ENCODE assay signal across 28 cellular contexts in the genomic region with DNA sequence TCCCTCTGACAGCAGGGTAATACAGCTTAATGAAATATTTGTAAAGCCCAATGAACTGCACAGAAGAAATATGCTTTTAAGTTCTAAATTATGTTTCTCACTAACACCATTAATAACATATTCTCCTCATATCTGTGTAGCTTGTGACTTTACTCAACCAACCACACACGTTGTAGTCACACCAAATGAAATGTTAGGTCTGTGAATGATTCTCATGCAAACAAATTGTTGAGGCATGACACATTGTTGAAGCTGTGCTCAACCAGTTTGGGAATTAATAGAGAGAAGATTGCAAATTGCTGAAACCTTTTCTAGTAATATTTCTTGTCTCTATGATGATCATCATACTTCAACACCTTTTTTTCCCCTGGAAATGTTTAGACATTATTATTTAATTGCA.
DNase-seq lines count a peak whose midpoint lies in the region; ATAC-seq and TF ChIP-seq lines count a peak whose summit lies in the region.
"Had no signal": no experiment of that assay in that cellular context is flagged by ENCODE, and none has a peak within 500 bp of the region (broad histone marks: within the 10 kb centered on the region; RNA-seq: fewer than 3 reads in every experiment).

No MANE protein-coding gene starts in this region.

- TF ChIP-seq CTCF in fibroblast of pulmonary artery (IDR thresholded peaks at IDR 0.05; ENCODE audit: low read length, missing control alignments) (no peak), smooth muscle cell (IDR thresholded peaks at IDR 0.05; ENCODE audit: borderline replicate concordance, insufficient read depth, poor library complexity, severe bottlenecking) (no peak)

- H3K36me3 ChIP-seq in adipocyte (ENCODE audit: control insufficient read depth, insufficient read depth, low read length, severe bottlenecking) (no peaks in the 10 kb centered on the region), smooth muscle cell (ENCODE audit: low read depth) (no peaks in the 10 kb centered on the region)
- H3K36me3 ChIP-seq: cardiac muscle cell, transverse colon had no signal

- H2AFZ ChIP-seq in smooth muscle cell (ENCODE audit: low read depth), result peak overlapping the region; percentile 16
- H2AFZ ChIP-seq: parathyroid adenoma had no signal

- H3K79me2 ChIP-seq in smooth muscle cell (ENCODE audit: low read depth), result no peaks in the 10 kb centered on the region
- H3K79me2 ChIP-seq: parathyroid adenoma had no signal

- H3K4me1 Mint-ChIP-seq in activated CD8-positive, alpha-beta T cell treated with anti-CD3 and anti-CD28 coated beads, Interleukin-2, amount 10 ng/mL, durations not matched to agents 7 days and 5 days (ENCODE audit: low read depth), result no peaks in the 10 kb centered on the region
- H3K4me1 Mint-ChIP-seq: activated naive CD8-positive, alpha-beta T cell treated with anti-CD3 and anti-CD28 coated beads, Interleukin-2, amount 10 ng/mL, durations not matched to agents 7 days and 5 days; B cell; stimulated activated naive CD8-positive, alpha-beta T cell treated with anti-CD3 and anti-CD28 coated beads, Interleukin-15, amount 100 ng/mL, for 72 hours; T-helper 17 cell had no signal

- CTCF ChIA-PET in activated CD8-positive, alpha-beta T cell treated with anti-CD3 and anti-CD28 coated beads, Interleukin-2, amount 10 ng/mL, durations not matched to agents 7 days and 5 days (lab: Charles Lee), result no interaction called here

- POLR2A ChIA-PET in activated CD8-positive, alpha-beta T cell treated with anti-CD3 and anti-CD28 coated beads, Interleukin-2, amount 10 ng/mL, durations not matched to agents 7 days and 5 days (lab: Charles Lee), result no interaction called here

- peak overlapping the region; percentile 29 for H3K4me2 ChIP-seq in smooth muscle cell

- H3K27ac Mint-ChIP-seq in activated CD8-positive, alpha-beta T cell treated with anti-CD3 and anti-CD28 coated beads, Interleukin-2, amount 10 ng/mL, durations not matched to agents 7 days and 5 days, result no peak overlapping the region
- H3K27ac Mint-ChIP-seq: activated naive CD8-positive, alpha-beta T cell treated with anti-CD3 and anti-CD28 coated beads, Interleukin-2, amount 10 ng/mL, durations not matched to agents 7 days and 5 days; B cell; IgD-negative memory B cell; natural killer cell treated with Interleukin-12 subunit alpha and Interleukin-12 subunit beta and Interleukin-15 and Interleukin-18, amount 100 ng/mL, for 72 hours; stimulated activated naive CD8-positive, alpha-beta T cell treated with anti-CD3 and anti-CD28 coated beads, Interleukin-15, amount 100 ng/mL, for 72 hours; T-helper 17 cell had no signal

- no peaks in the 10 kb centered on the region for H3K36me3 Mint-ChIP-seq in activated CD8-positive, alpha-beta T cell treated with anti-CD3 and anti-CD28 coated beads, Interleukin-2, amount 10 ng/mL, durations not matched to agents 7 days and 5 days (ENCODE audit: low read depth)
- H3K36me3 Mint-ChIP-seq: activated naive CD8-positive, alpha-beta T cell treated with anti-CD3 and anti-CD28 coated beads, Interleukin-2, amount 10 ng/mL, durations not matched to agents 7 days and 5 days; natural killer cell treated with Interleukin-12 subunit alpha and Interleukin-12 subunit beta and Interleukin-15 and Interleukin-18, amount 100 ng/mL, for 72 hours had no signal

- DNase-seq in HCEC 1CT, result peak; percentile 35
- peak; percentile 48 for DNase-seq in adipocyte (ENCODE audit: low read depth)
- peak; percentile 29 for DNase-seq in fibroblast of pulmonary artery (ENCODE audit: low read depth)
- DNase-seq in smooth muscle cell (lab: John Stamatoyannopoulos, UW; ENCODE audit: unreplicated experiment), result no peak
- no peak for DNase-seq in NCI-H1417 (lab: John Stamatoyannopoulos, UW)
- no peak for DNase-seq in activated CD8-positive, alpha-beta T cell treated with anti-CD3 and anti-CD28 coated beads, Interleukin-2, amount 10 ng/mL, durations not matched to agents 7 days and 5 days
- DNase-seq in stimulated activated CD4-positive, alpha-beta T cell treated with anti-CD3 and anti-CD28 coated beads, Interleukin-2, amount 100 ng/mL, for 24 hours, result no peak
- DNase-seq: activated CD8-positive, alpha-beta memory T cell treated with anti-CD3 and anti-CD28 coated beads, Interleukin-2, amount 50 U/mL, for 48 hours; activated naive CD8-positive, alpha-beta T cell treated with anti-CD3 and anti-CD28 coated beads, Interleukin-2, amount 10 ng/mL, durations not matched to agents 7 days and 5 days; Calu3; dorsolateral prefrontal cortex; EL; left colon; midbrain; NCI-H146; NCI-H69; SIG-M5; stimulated activated CD4-positive, alpha-beta T cell treated with anti-CD3 and anti-CD28 coated beads, Interleukin-2, amount 100 ng/mL, for 48 hours; stimulated activated naive CD8-positive, alpha-beta T cell treated with anti-CD3 and anti-CD28 coated beads, Interleukin-15, amount 100 ng/mL, for 72 hours; T-helper 17 cell; transverse colon had no signal

- no peak for ATAC-seq in activated CD8-positive, alpha-beta T cell treated with anti-CD3 and anti-CD28 coated beads, Interleukin-2, amount 10 ng/mL, durations not matched to agents 7 days and 5 days
- ATAC-seq: left colon; natural killer cell treated with Interleukin-12 subunit alpha and Interleukin-12 subunit beta and Interleukin-15 and Interleukin-18, amount 100 ng/mL, for 72 hours; stimulated activated naive CD8-positive, alpha-beta T cell treated with anti-CD3 and anti-CD28 coated beads, Interleukin-15, amount 100 ng/mL, for 72 hours; T-helper 17 cell had no signal

- H3K4me1 ChIP-seq in adipocyte (ENCODE audit: control insufficient read depth, insufficient read depth, low read length) (peaks cover 19% of the 10 kb centered on the region), smooth muscle cell (ENCODE audit: low read depth) (peaks cover 4% of the 10 kb centered on the region)
- H3K4me1 ChIP-seq: parathyroid adenoma, transverse colon had no signal

- no peaks in the 10 kb centered on the region for H3K27me3 ChIP-seq in adipocyte (replicated peaks; ENCODE audit: control insufficient read depth, insufficient read depth, low read length)
- no peaks in the 10 kb centered on the region for H3K27me3 ChIP-seq in smooth muscle cell (ENCODE audit: low read depth)
- H3K27me3 ChIP-seq: cardiac muscle cell, dorsolateral prefrontal cortex, transverse colon had no signal

- H4K20me1 ChIP-seq in smooth muscle cell (ENCODE audit: low read depth), result no peaks in the 10 kb centered on the region

- H3K9me3 ChIP-seq in adipocyte (ENCODE audit: control insufficient read depth, low read length), result no peaks in the 10 kb centered on the region
- no peaks in the 10 kb centered on the region for H3K9me3 ChIP-seq in smooth muscle cell (replicated peaks; ENCODE audit: low read depth)
- H3K9me3 ChIP-seq: transverse colon had no signal

- H3K9me3 Mint-ChIP-seq in activated CD8-positive, alpha-beta T cell treated with anti-CD3 and anti-CD28 coated beads, Interleukin-2, amount 10 ng/mL, durations not matched to agents 7 days and 5 days (ENCODE audit: insufficient read depth), result no peaks in the 10 kb centered on the region

- H3K9ac ChIP-seq in adipocyte (ENCODE audit: low read length) (no peak overlapping the region), smooth muscle cell (ENCODE audit: low read depth) (no peak overlapping the region)
- H3K9ac ChIP-seq: parathyroid adenoma had no signal

- H3K4me3 Mint-ChIP-seq in activated CD8-positive, alpha-beta T cell treated with anti-CD3 and anti-CD28 coated beads, Interleukin-2, amount 10 ng/mL, durations not matched to agents 7 days and 5 days, result no peak overlapping the region
- H3K4me3 Mint-ChIP-seq: activated naive CD8-positive, alpha-beta T cell treated with anti-CD3 and anti-CD28 coated beads, Interleukin-2, amount 10 ng/mL, durations not matched to agents 7 days and 5 days; B cell; IgD-negative memory B cell; natural killer cell treated with Interleukin-12 subunit alpha and Interleukin-12 subunit beta and Interleukin-15 and Interleukin-18, amount 100 ng/mL, for 72 hours; stimulated activated naive CD8-positive, alpha-beta T cell treated with anti-CD3 and anti-CD28 coated beads, Interleukin-15, amount 100 ng/mL, for 72 hours; T-helper 17 cell had no signal

- no peaks in the 10 kb centered on the region for H3F3A ChIP-seq in smooth muscle cell (ENCODE audit: low read depth)

- H3K27me3 Mint-ChIP-seq in activated CD8-positive, alpha-beta T cell treated with anti-CD3 and anti-CD28 coated beads, Interleukin-2, amount 10 ng/mL, durations not matched to agents 7 days and 5 days (ENCODE audit: low read depth), result no peaks in the 10 kb centered on the region
- H3K27me3 Mint-ChIP-seq: activated naive CD8-positive, alpha-beta T cell treated with anti-CD3 and anti-CD28 coated beads, Interleukin-2, amount 10 ng/mL, durations not matched to agents 7 days and 5 days; B cell; IgD-negative memory B cell; natural killer cell treated with Interleukin-12 subunit alpha and Interleukin-12 subunit beta and Interleukin-15 and Interleukin-18, amount 100 ng/mL, for 72 hours; stimulated activated naive CD8-positive, alpha-beta T cell treated with anti-CD3 and anti-CD28 coated beads, Interleukin-15, amount 100 ng/mL, for 72 hours; T-helper 17 cell had no signal

- WGBS in smooth muscle cell (ENCODE audit: low lambda C conversion rate), result 22% methylated on average over 1 of the region's 1 CpG

- H3K27ac ChIP-seq in smooth muscle cell (ENCODE audit: low read depth), result no peak overlapping the region
- H3K27ac ChIP-seq: cardiac muscle cell, dorsolateral prefrontal cortex, HL-60, parathyroid adenoma, transverse colon, VCaP had no signal

- H3K4me3 ChIP-seq in adipocyte (ENCODE audit: low read length) (no peak overlapping the region), fibroblast of pulmonary artery (replicated peaks; ENCODE audit: low read depth, low read length) (no peak overlapping the region), smooth muscle cell (no peak overlapping the region)
- H3K4me3 ChIP-seq: cardiac muscle cell, dorsolateral prefrontal cortex, transverse colon had no signal

Comparison
In these comparisons a context has a peak if more than half of its experiments do, and no peak if none do; other contexts are left out.
1. DNase-seq: peak in HCEC 1CT (single experiment), adipocyte (single experiment) and fibroblast of pulmonary artery (single experiment); none in smooth muscle cell (single experiment), NCI-H1417 (0 of 3), activated CD8-positive, alpha-beta T cell treated with anti-CD3 and anti-CD28 coated beads, Interleukin-2, amount 10 ng/mL, durations not matched to agents 7 days and 5 days (single experiment) and stimulated activated CD4-positive, alpha-beta T cell treated with anti-CD3 and anti-CD28 coated beads, Interleukin-2, amount 100 ng/mL, for 24 hours (0 of 2).